ENCODE assay signal across 10 cellular contexts in genomic region chr1:3186526-3186921, GRCh38.
A peak's percentile ranks its signal among the peaks of the same experiment; 100 is the strongest.
DNase-seq lines count a peak whose midpoint lies in the region; ATAC-seq, FAIRE-seq and TF ChIP-seq lines count a peak whose summit lies in the region.
"Had no signal": no experiment of that assay in that cellular context is flagged by ENCODE, and none has a peak within 500 bp of the region (broad histone marks: within the 10 kb centered on the region; RNA-seq: fewer than 3 reads in every experiment).

No MANE protein-coding gene starts in this region.

- H3K27me3 ChIP-seq in right lobe of liver (no peaks in the 10 kb centered on the region), testis (no peaks in the 10 kb centered on the region)

- H3K27me3 Mint-ChIP-seq in chondrocyte (ENCODE audit: low read depth), result no peaks in the 10 kb centered on the region

- peak; percentile 14 for DNase-seq in HTR-8/SVneo (ENCODE audit: insufficient read length, low spot score)
- DNase-seq in chondrocyte (ENCODE audit: low spot score), result no peak
- DNase-seq in right lobe of liver, result peak in 1 of 3 donors; percentile 49
- peak; percentile 44 for DNase-seq in testis
- DNase-seq in activated effector memory CD4-positive, alpha-beta T cell treated with anti-CD3 and anti-CD28 coated beads, Interleukin-2, amount 50 U/mL, for 16 hours, result no peak
- no peak for DNase-seq in GM13977 (ENCODE audit: low spot score)
- no peak for DNase-seq in NCI-H2107 treated with DMSO at 0.1 percent for 48 hours (lab: John Stamatoyannopoulos, UW; ENCODE audit: unreplicated experiment)
- DNase-seq: activated CD4-positive, alpha-beta T cell treated with anti-CD3 and anti-CD28 coated beads, Interleukin-2, amount 50 U/mL, for 48 hours had no signal

- peak overlapping the region; percentile 35 for H3K4me3 Mint-ChIP-seq in chondrocyte (ENCODE audit: unreplicated experiment)
- H3K4me3 Mint-ChIP-seq: dendritic cell treated with granulocyte-macrophage colony-stimulating factor and Interleukin-4, amounts not matched to agents 40 ng/mL and 50 ng/mL, for 4 days had no signal

- no peak for FAIRE-seq in HTR-8/SVneo (lab: Jason Lieb, UNC)

- intact Hi-C loops in right lobe of liver (cut with DNase I), result no loop called here
- intact Hi-C loops in testis (cut with DNase I; ENCODE audit: low total_unique reads), result no loop called here

- H3K27ac ChIP-seq in right lobe of liver (no peak overlapping the region), testis (peak overlapping the region in 1 of 2 donors; percentile 33)

- H3K4me1 ChIP-seq in right lobe of liver (no peaks in the 10 kb centered on the region), testis (peaks cover 9% of the 10 kb centered on the region)

- H3K27ac Mint-ChIP-seq in chondrocyte (ENCODE audit: unreplicated experiment), result peak overlapping the region; percentile 85
- H3K27ac Mint-ChIP-seq: dendritic cell treated with granulocyte-macrophage colony-stimulating factor and Interleukin-4, amounts not matched to agents 40 ng/mL and 50 ng/mL, for 4 days had no signal

- in situ Hi-C loops in GM13977 (cut with MboI; ENCODE audit: low pct_unique_long_range_greater_than_20kb, low sequenced_read_pairs, unreplicated experiment), result no loop called here

- H3K9me3 ChIP-seq in right lobe of liver, result no peaks in the 10 kb centered on the region
- no peaks in the 10 kb centered on the region for H3K9me3 ChIP-seq in testis

- H3K36me3 ChIP-seq in right lobe of liver (no peaks in the 10 kb centered on the region), testis (ENCODE audit: low read depth, missing control alignments) (no peaks in the 10 kb centered on the region)

- peak in 3 of 4 donors; percentile 23 to 70 (median 24) for ATAC-seq in right lobe of liver
- ATAC-seq in HG02970 (IDR thresholded peaks at IDR 0.05; ENCODE audit: low FRiP score, unreplicated experiment), result no peak

- H3K4me1 Mint-ChIP-seq in chondrocyte (ENCODE audit: low read depth), result peaks cover 32% of the 10 kb centered on the region

- no peaks in the 10 kb centered on the region for H3K9me3 Mint-ChIP-seq in chondrocyte (ENCODE audit: low read depth)
- H3K9me3 Mint-ChIP-seq: dendritic cell treated with granulocyte-macrophage colony-stimulating factor and Interleukin-4, amounts not matched to agents 40 ng/mL and 50 ng/mL, for 4 days had no signal

- WGBS in right lobe of liver (ENCODE audit: insufficient coverage, low coverage, low lambda C conversion rate, missing lambda C conversion rate), result 89% methylated on average over 6 of the region's 22 CpGs
- 64 to 70% methylated on average over 13 to 22 of the region's 22 CpGs for WGBS in testis, 2 donors

- TF ChIP-seq CTCF in chondrocyte (IDR thresholded peaks at IDR 0.05) (no peak), right lobe of liver (IDR thresholded peaks at IDR 0.05) (no peak), testis (IDR thresholded peaks at IDR 0.05) (no peak), GM13977 (IDR thresholded peaks at IDR 0.05; ENCODE audit: extremely low read depth, insufficient read depth, missing control alignments) (no peak)

- no peak overlapping the region for H3K4me3 ChIP-seq in right lobe of liver
- no peak overlapping the region for H3K4me3 ChIP-seq in testis

- no peak for TF ChIP-seq POLR2A in right lobe of liver (IDR thresholded peaks at IDR 0.05)
- no peak for TF ChIP-seq POLR2A in testis (IDR thresholded peaks at IDR 0.05)

- H3K36me3 Mint-ChIP-seq in chondrocyte (ENCODE audit: low read depth), result peaks cover 1% of the 10 kb centered on the region

Comparison
In these comparisons a context has a peak if more than half of its experiments do, and no peak if none do; other contexts are left out.
1. DNase-seq: peak in HTR-8/SVneo (single experiment) and testis (single experiment); none in chondrocyte (single experiment), activated effector memory CD4-positive, alpha-beta T cell treated with anti-CD3 and anti-CD28 coated beads, Interleukin-2, amount 50 U/mL, for 16 hours (single experiment), GM13977 (single experiment) and NCI-H2107 treated with DMSO at 0.1 percent for 48 hours (single experiment).